ENCODE assay signal across 1 cellular context in genomic region chr20:17679786-17680127, GRCh38.
TF ChIP-seq lines count a peak whose summit lies in the region.

No MANE protein-coding gene starts in this region.

TF ChIP-seq in GM23338, 12 proteins besides CTCF, POLR2A, EP300 and RAD21 (continued from another document):
- TF ChIP-seq ZNF462 (CRISPR knock-in tag; IDR thresholded peaks at IDR 0.05) (no peak), EZH2 (IDR thresholded peaks at IDR 0.05; ENCODE audit: low read depth, unreplicated experiment) (no peak)
TF ChIP-seq in GM23338: peak in this region for 0.
